In genomic region chr7:26144184-26144583, GRCh38 we compare ENCODE assay signal across 1 cellular context. TPM values are rescaled to one million over a fixed set of nuclear protein-coding genes. Genes with fewer than 3 reads are reported as not detected.
"Had no signal": no experiment of that assay in that cellular context is flagged by ENCODE, and none has a peak within 500 bp of the region (broad histone marks: within the 10 kb centered on the region; RNA-seq: fewer than 3 reads in every experiment).

No MANE protein-coding gene starts in this region.

RNA-seq across cellular contexts. Expression of gene NFE2L3, which starts 7.8 kb away (rescaled TPM):
- total RNA-seq: SJCRH30 had no signal
